Comparison of ENCODE assay signal across 17 cellular contexts in the genomic region with DNA sequence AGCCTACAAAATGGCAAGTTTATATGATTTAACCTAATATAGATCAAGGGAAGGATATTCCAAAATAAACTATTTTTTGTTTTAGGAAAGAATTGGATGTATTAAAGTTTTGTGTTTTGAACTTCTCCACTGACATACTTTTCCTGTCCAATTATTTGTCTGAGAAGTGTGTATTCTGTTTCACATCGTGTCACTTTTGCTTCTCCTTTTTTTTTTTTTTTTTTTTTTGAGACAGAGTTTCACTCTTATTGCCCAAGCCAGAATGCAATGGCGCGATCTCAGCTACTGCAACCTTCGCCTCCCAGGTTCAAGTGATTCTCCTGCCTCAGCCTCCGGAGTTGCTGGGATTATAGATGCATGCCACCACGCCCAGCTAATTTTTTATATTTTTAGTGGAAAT.
"Had no signal": no experiment of that assay in that cellular context is flagged by ENCODE, and none has a peak within 500 bp of the region (broad histone marks: within the 10 kb centered on the region; RNA-seq: fewer than 3 reads in every experiment).

No MANE protein-coding gene starts in this region.

- H3K4me3 Mint-ChIP-seq: natural killer cell treated with Interleukin-12 subunit alpha and Interleukin-12 subunit beta and Interleukin-15 and Interleukin-18, amount 100 ng/mL, for 72 hours; stimulated activated memory B cell treated with anti-CD40 and anti-IgM and Interleukin-4, amounts not matched to agents 10 μg/mL and 1 μg/mL and 100 μg/mL, for 72 hours; stimulated activated naive CD8-positive, alpha-beta T cell treated with anti-CD3 and anti-CD28 coated beads, Interleukin-15, amount 100 ng/mL, for 72 hours had no signal

- H3K27me3 Mint-ChIP-seq: natural killer cell treated with Interleukin-12 subunit alpha and Interleukin-12 subunit beta and Interleukin-15 and Interleukin-18, amount 100 ng/mL, for 72 hours; progenitor cell of endocrine pancreas; stimulated activated memory B cell treated with anti-CD40 and anti-IgM and Interleukin-4, amounts not matched to agents 10 μg/mL and 1 μg/mL and 100 μg/mL, for 72 hours; stimulated activated naive CD8-positive, alpha-beta T cell treated with anti-CD3 and anti-CD28 coated beads, Interleukin-15, amount 100 ng/mL, for 72 hours had no signal

- H3K4me3 ChIP-seq: heart left ventricle, pancreas, testis, tibial nerve, upper lobe of right lung, vagina had no signal

- DNase-seq: effector memory CD4-positive, alpha-beta T cell; heart left ventricle; hippocampal formation; kidney glomerular epithelial cell; occipital lobe; pancreas; right cardiac atrium; stimulated activated CD4-positive, alpha-beta T cell treated with anti-CD3 and anti-CD28 coated beads, Interleukin-4, amount 100 ng/mL, for 24 hours; stimulated activated naive CD8-positive, alpha-beta T cell treated with anti-CD3 and anti-CD28 coated beads, Interleukin-15, amount 100 ng/mL, for 72 hours; testis; upper lobe of right lung had no signal

- H3K27ac ChIP-seq: heart left ventricle, pancreas, testis, tibial nerve, upper lobe of right lung, vagina had no signal

- H3K27me3 ChIP-seq: heart left ventricle, pancreas, testis, tibial nerve, upper lobe of right lung, vagina had no signal

- ATAC-seq: esophagus mucosa; heart left ventricle; natural killer cell treated with Interleukin-12 subunit alpha and Interleukin-12 subunit beta and Interleukin-15 and Interleukin-18, amount 100 ng/mL, for 72 hours; pancreas; right cardiac atrium; stimulated activated memory B cell treated with anti-CD40 and anti-IgM and Interleukin-4, amounts not matched to agents 10 μg/mL and 1 μg/mL and 100 μg/mL, for 72 hours; stimulated activated naive CD8-positive, alpha-beta T cell treated with anti-CD3 and anti-CD28 coated beads, Interleukin-15, amount 100 ng/mL, for 72 hours; upper lobe of right lung had no signal

- H3K27ac Mint-ChIP-seq: natural killer cell treated with Interleukin-12 subunit alpha and Interleukin-12 subunit beta and Interleukin-15 and Interleukin-18, amount 100 ng/mL, for 72 hours; progenitor cell of endocrine pancreas; stimulated activated memory B cell treated with anti-CD40 and anti-IgM and Interleukin-4, amounts not matched to agents 10 μg/mL and 1 μg/mL and 100 μg/mL, for 72 hours had no signal

- H3K4me1 ChIP-seq: heart left ventricle, pancreas, testis, tibial nerve, upper lobe of right lung had no signal

- H3K9me3 Mint-ChIP-seq: natural killer cell treated with Interleukin-12 subunit alpha and Interleukin-12 subunit beta and Interleukin-15 and Interleukin-18, amount 100 ng/mL, for 72 hours; stimulated activated memory B cell treated with anti-CD40 and anti-IgM and Interleukin-4, amounts not matched to agents 10 μg/mL and 1 μg/mL and 100 μg/mL, for 72 hours; stimulated activated naive CD8-positive, alpha-beta T cell treated with anti-CD3 and anti-CD28 coated beads, Interleukin-15, amount 100 ng/mL, for 72 hours had no signal

- H3K36me3 Mint-ChIP-seq: natural killer cell treated with Interleukin-12 subunit alpha and Interleukin-12 subunit beta and Interleukin-15 and Interleukin-18, amount 100 ng/mL, for 72 hours had no signal

- H3K9me3 ChIP-seq: heart left ventricle, pancreas, testis, tibial nerve, upper lobe of right lung, vagina had no signal
